ENCODE assay signal across 18 cellular contexts in genomic region chr17:27452828-27453227, GRCh38. TPM values are rescaled to one million over a fixed set of nuclear protein-coding genes. Genes with fewer than 3 reads are reported as not detected.
DNase-seq lines count a peak whose midpoint lies in the region; ATAC-seq, FAIRE-seq and TF ChIP-seq lines count a peak whose summit lies in the region.
"Had no signal": no experiment of that assay in that cellular context is flagged by ENCODE, and none has a peak within 500 bp of the region (broad histone marks: within the 10 kb centered on the region; RNA-seq: fewer than 3 reads in every experiment).

No MANE protein-coding gene starts in this region.

- POLR2A ChIA-PET in HEK293 (lab: Yijun Ruan, JAX) = no interaction called here

- peaks cover 9% of the 10 kb centered on the region for H3K4me1 Mint-ChIP-seq in astrocyte (ENCODE audit: low read depth, unreplicated experiment)

- intact Hi-C loops in heart left ventricle (cut with DNase I) = loop anchor here in 8 of 10 donors (2.0 to 10.0 kb wide), 7 partner anchors 96 to 218 kb away; no protein-coding TSS in a partner anchor

- no peak overlapping the region for H3K27ac ChIP-seq in BLaER1 treated with 17β-estradiol and CSF1 and Interleukin-3, amounts not matched to agents 10 nM and 100 nM
- H3K27ac ChIP-seq in HEK293 (ENCODE audit: extremely low read depth, low read depth, low read length) = no peak overlapping the region
- no peak overlapping the region for H3K27ac ChIP-seq in astrocyte (ENCODE audit: low read depth, low read length)
- H3K27ac ChIP-seq in osteoblast (ENCODE audit: low read depth, low read length) = no peak overlapping the region
- no peak overlapping the region for H3K27ac ChIP-seq in heart left ventricle

- peak overlapping the region; percentile 20 for H3K27ac Mint-ChIP-seq in astrocyte (ENCODE audit: unreplicated experiment)
- H3K27ac Mint-ChIP-seq: CD4-positive, CD25-positive, alpha-beta regulatory T cell; H9 had no signal

- H3K9me3 ChIP-seq in BLaER1 treated with 17β-estradiol and CSF1 and Interleukin-3, amounts not matched to agents 10 nM and 100 nM (replicated peaks in 1 of 11) = no peaks in the 10 kb centered on the region
- no peaks in the 10 kb centered on the region for H3K9me3 ChIP-seq in HEK293 (ENCODE audit: control insufficient read depth, insufficient read depth, low read depth, low read length)
- H3K9me3 ChIP-seq in astrocyte (ENCODE audit: insufficient read depth, low read depth, low read length) = no peaks in the 10 kb centered on the region
- H3K9me3 ChIP-seq in osteoblast (ENCODE audit: low read depth, low read length) = no peaks in the 10 kb centered on the region
- H3K9me3 ChIP-seq in heart left ventricle = no peaks in the 10 kb centered on the region
- H3K9me3 ChIP-seq: Caco-2 had no signal

- no peak overlapping the region for H3K9ac ChIP-seq in BLaER1 treated with 17β-estradiol and CSF1 and Interleukin-3, amounts not matched to agents 10 nM and 100 nM
- H3K9ac ChIP-seq in astrocyte (ENCODE audit: low read length) = no peak overlapping the region

- DNase-seq in astrocyte (ENCODE audit: low read depth) (no peak), osteoblast (ENCODE audit: insufficient read length, low spot score, missing footprints) (peak; percentile 62), NCI-H2107 (lab: John Stamatoyannopoulos, UW) (no peak), heart left ventricle (no peak), iPS-NIHi11 (ENCODE audit: low spot score) (no peak)
- DNase-seq: AML-193; C1 segment of cervical spinal cord; Caco-2; CD4-positive, CD25-positive, alpha-beta regulatory T cell; DMS79 treated with DMSO at 0.1 percent for 48 hours; GF-D8; H9 had no signal

- no peak overlapping the region for H3K4me3 ChIP-seq in BLaER1 treated with 17β-estradiol and CSF1 and Interleukin-3, amounts not matched to agents 10 nM and 100 nM
- no peak overlapping the region for H3K4me3 ChIP-seq in HEK293 (ENCODE audit: low read depth, low read length)
- no peak overlapping the region for H3K4me3 ChIP-seq in astrocyte (ENCODE audit: insufficient read depth, low read depth, low read length)
- no peak overlapping the region for H3K4me3 ChIP-seq in osteoblast (ENCODE audit: insufficient read depth, low read length)
- no peak overlapping the region for H3K4me3 ChIP-seq in heart left ventricle

- WGBS in heart left ventricle, 4 donors = 70 to 76% (median 72%) methylated on average over 5 of the region's 5 CpGs

- H3K4me3 Mint-ChIP-seq in astrocyte (ENCODE audit: unreplicated experiment) = no peak overlapping the region
- H3K4me3 Mint-ChIP-seq: H9 had no signal

- TF ChIP-seq CTCF in HEK293 (tag by site-specific recombination; IDR thresholded peaks at IDR 0.05) = no peak
- TF ChIP-seq CTCF in astrocyte (IDR thresholded peaks at IDR 0.05; ENCODE audit: insufficient read depth, low read depth, low read length) = no peak
- no peak for TF ChIP-seq CTCF in osteoblast (IDR thresholded peaks at IDR 0.05; ENCODE audit: extremely low read depth, low read depth, low read length)
- TF ChIP-seq CTCF in heart left ventricle (IDR thresholded peaks at IDR 0.05) = no peak

- H3K27me3 ChIP-seq in BLaER1 treated with 17β-estradiol and CSF1 and Interleukin-3, amounts not matched to agents 10 nM and 100 nM = peaks cover under 1 to 16% (median 12%) of the 10 kb centered on the region in 11 experiments; a peak in 20 of 22 replicates
- peaks cover 2% of the 10 kb centered on the region for H3K27me3 ChIP-seq in astrocyte (ENCODE audit: insufficient read depth, low read length)
- H3K27me3 ChIP-seq in osteoblast (ENCODE audit: insufficient read depth, low read length) = peaks cover 59% of the 10 kb centered on the region
- H3K27me3 ChIP-seq in heart left ventricle = no peaks in the 10 kb centered on the region

- H3K79me2 ChIP-seq in astrocyte (ENCODE audit: insufficient read depth, low read length) (peaks cover 9% of the 10 kb centered on the region), osteoblast (ENCODE audit: insufficient read depth, low read length) (no peaks in the 10 kb centered on the region)

- peaks cover 17 to 29% (median 25%) of the 10 kb centered on the region in 10 experiments for H3K4me1 ChIP-seq in BLaER1 treated with 17β-estradiol and CSF1 and Interleukin-3, amounts not matched to agents 10 nM and 100 nM
- H3K4me1 ChIP-seq in HEK293 (ENCODE audit: control insufficient read depth, insufficient read depth, low read length) = no peaks in the 10 kb centered on the region; the same call in 1 of the 2 replicates
- peaks cover 15% of the 10 kb centered on the region for H3K4me1 ChIP-seq in astrocyte (ENCODE audit: insufficient read depth, low read length)
- H3K4me1 ChIP-seq in osteoblast (ENCODE audit: insufficient read depth, low read length) = peaks cover 12% of the 10 kb centered on the region
- H3K4me1 ChIP-seq in heart left ventricle = peaks cover 0 to 19% (median 6%) of the 10 kb centered on the region in 12 donors

- H3K36me3 Mint-ChIP-seq in astrocyte (ENCODE audit: low read depth, unreplicated experiment) = peaks cover 2% of the 10 kb centered on the region
- H3K36me3 Mint-ChIP-seq: CD4-positive, CD25-positive, alpha-beta regulatory T cell had no signal

- peaks cover 0 to 13% (median 4%) of the 10 kb centered on the region in 11 experiments; a peak in 11 of 22 replicates for H4K20me1 ChIP-seq in BLaER1 treated with 17β-estradiol and CSF1 and Interleukin-3, amounts not matched to agents 10 nM and 100 nM
- H4K20me1 ChIP-seq in astrocyte (ENCODE audit: insufficient read depth, low read length) (peaks cover 11% of the 10 kb centered on the region), osteoblast (ENCODE audit: insufficient read depth, low read length) (no peaks in the 10 kb centered on the region)

- no peak for FAIRE-seq in astrocyte (lab: Jason Lieb, UNC)
- FAIRE-seq: A204.1, D721Med, H1 had no signal

- peaks cover 13% of the 10 kb centered on the region for H3K27me3 Mint-ChIP-seq in astrocyte (ENCODE audit: low read depth, unreplicated experiment)
- H3K27me3 Mint-ChIP-seq: CD4-positive, CD25-positive, alpha-beta regulatory T cell had no signal

- H3K4me2 ChIP-seq in BLaER1 treated with 17β-estradiol and CSF1 and Interleukin-3, amounts not matched to agents 10 nM and 100 nM = peak overlapping the region in 7 of 11 experiments; percentile 22 to 52 (median 33); a peak in 7 of 22 replicates
- H3K4me2 ChIP-seq in astrocyte (ENCODE audit: low read length) = no peak overlapping the region
- no peak overlapping the region for H3K4me2 ChIP-seq in osteoblast (ENCODE audit: insufficient read depth, low read length)

- no peak for TF ChIP-seq POLR2A in heart left ventricle (IDR thresholded peaks at IDR 0.05)

- H2AFZ ChIP-seq in astrocyte (ENCODE audit: low read depth, low read length) (no peak overlapping the region), osteoblast (ENCODE audit: low read length) (no peak overlapping the region)

- CTCF ChIA-PET in HEK293 (lab: Yijun Ruan, JAX) = interaction anchor here (0.7 to 1.7 kb wide), 4 partner anchors 69 to 150 kb away, joined by 3 to 8 read pairs (median 6); no protein-coding TSS in a partner anchor

- no peaks in the 10 kb centered on the region for H3K36me3 ChIP-seq in BLaER1 treated with 17β-estradiol and CSF1 and Interleukin-3, amounts not matched to agents 10 nM and 100 nM
- H3K36me3 ChIP-seq in HEK293 (ENCODE audit: control insufficient read depth in 2 of 2, insufficient read depth in 1 of 2, low read length in 2 of 2) = no peaks in the 10 kb centered on the region
- H3K36me3 ChIP-seq in astrocyte (ENCODE audit: insufficient read depth, low read length) = no peaks in the 10 kb centered on the region
- H3K36me3 ChIP-seq in osteoblast (ENCODE audit: insufficient read depth, low read length) = no peaks in the 10 kb centered on the region
- no peaks in the 10 kb centered on the region for H3K36me3 ChIP-seq in heart left ventricle

- H3K9me3 Mint-ChIP-seq in astrocyte (ENCODE audit: unreplicated experiment) = peaks cover 6% of the 10 kb centered on the region
- H3K9me3 Mint-ChIP-seq: CD4-positive, CD25-positive, alpha-beta regulatory T cell had no signal

- ATAC-seq in GM21528 (IDR thresholded peaks at IDR 0.05; ENCODE audit: low FRiP score, unreplicated experiment) (no peak), heart left ventricle (no peak)

TF ChIP-seq in HEK293, 187 proteins besides CTCF, POLR2A, EP300 and RAD21:
- no peak for TF ChIP-seq ZEB2 (tag by site-specific recombination; IDR thresholded peaks at IDR 0.05)
- TF ChIP-seq SCRT2 (tag by site-specific recombination; IDR thresholded peaks at IDR 0.05) = peak; percentile 68
TF ChIP-seq in HEK293: peak in this region for 1.

RNA-seq across cellular contexts. Expression of gene KSR1, which starts 3.4 kb away (rescaled TPM):
- total RNA-seq in astrocyte (85.2 and 90.2 TPM in 2 replicates), osteoblast (6.2 and 6.5 TPM in 2 replicates), heart left ventricle (10 to 100 TPM in 3 of 9 donors, 1 to 10 TPM in 6; 6.1 to 31.1 (median 7.5) TPM)
- polyA plus RNA-seq in heart left ventricle = 1 to 10 TPM; 6.3 to 8.0 TPM

Comparison
In these comparisons a context has a peak if more than half of its experiments do, and no peak if none do; other contexts are left out.
1. H3K4me2 ChIP-seq: peak in BLaER1 treated with 17β-estradiol and CSF1 and Interleukin-3, amounts not matched to agents 10 nM and 100 nM (7 of 11); none in astrocyte (single experiment) and osteoblast (single experiment).